ENCODE assay signal across 11 cellular contexts in the genomic region with DNA sequence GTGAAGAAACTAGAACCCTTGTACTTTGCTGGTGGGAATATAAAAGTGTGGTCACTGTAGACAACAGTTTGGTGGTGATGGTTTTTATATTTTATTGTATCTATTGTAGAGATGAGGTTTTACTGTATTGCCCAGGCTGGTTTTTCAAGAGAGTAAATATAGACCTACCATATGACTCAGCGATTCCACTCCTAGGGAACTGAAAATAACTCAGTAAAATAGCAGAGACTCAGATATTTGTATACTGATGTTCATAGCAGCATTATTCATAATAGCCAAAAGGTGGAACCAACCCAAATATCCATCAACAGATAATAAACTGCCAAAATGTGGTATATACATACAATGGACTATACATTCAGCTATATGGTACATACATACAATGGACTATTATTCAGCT.
DNase-seq lines count a peak whose midpoint lies in the region; ATAC-seq and TF ChIP-seq lines count a peak whose summit lies in the region.
"Had no signal": no experiment of that assay in that cellular context is flagged by ENCODE, and none has a peak within 500 bp of the region (broad histone marks: within the 10 kb centered on the region; RNA-seq: fewer than 3 reads in every experiment).

No MANE protein-coding gene starts in this region.

- in situ Hi-C loops in astrocyte of the spinal cord (cut with HindIII; ENCODE audit: low sequenced_read_pairs): no loop called here

- H3K4me3 ChIP-seq in GM06990 (replicated peaks; ENCODE audit: low read depth, low read length): no peak overlapping the region
- H3K4me3 ChIP-seq in astrocyte of the spinal cord (ENCODE audit: low read depth, low read length): no peak overlapping the region

- H3K27ac Mint-ChIP-seq in naive thymus-derived CD8-positive, alpha-beta T cell: no peak overlapping the region
- H3K27ac Mint-ChIP-seq: activated naive CD8-positive, alpha-beta T cell had no signal

- ATAC-seq in GM21447 (IDR thresholded peaks at IDR 0.05; ENCODE audit: unreplicated experiment) (peak; percentile 69), HG03196 (IDR thresholded peaks at IDR 0.05; ENCODE audit: unreplicated experiment) (peak; percentile 74)
- no peak for ATAC-seq in naive thymus-derived CD8-positive, alpha-beta T cell

- no peaks in the 10 kb centered on the region for H3K27me3 ChIP-seq in GM06990 (replicated peaks; ENCODE audit: control insufficient read depth, insufficient read depth, low read length)

- H3K27me3 Mint-ChIP-seq in naive thymus-derived CD8-positive, alpha-beta T cell: peaks cover 0 to 4% (median 0%) of the 10 kb centered on the region in 5 donors

- POLR2A ChIA-PET in naive thymus-derived CD8-positive, alpha-beta T cell (lab: Charles Lee): no interaction called here

- no peak for TF ChIP-seq CTCF in GM06990 (IDR thresholded peaks at IDR 0.05; ENCODE audit: insufficient read depth, low read length, poor library complexity, severe bottlenecking)
- TF ChIP-seq CTCF in astrocyte of the spinal cord (IDR thresholded peaks at IDR 0.05; ENCODE audit: low read depth, low read length): no peak

- no peaks in the 10 kb centered on the region for H3K36me3 Mint-ChIP-seq in naive thymus-derived CD8-positive, alpha-beta T cell
- H3K36me3 Mint-ChIP-seq: activated naive CD8-positive, alpha-beta T cell had no signal

- peaks cover 0 to 24% (median 0%) of the 10 kb centered on the region in 4 donors for H3K4me1 Mint-ChIP-seq in naive thymus-derived CD8-positive, alpha-beta T cell

- no peaks in the 10 kb centered on the region for H3K36me3 ChIP-seq in GM06990 (ENCODE audit: control insufficient read depth, insufficient read depth, low read length)

- DNase-seq in GM06990 (ENCODE audit: extremely low read depth, insufficient read length) (peak; percentile 69), astrocyte of the spinal cord (ENCODE audit: low read depth, low spot score) (peak; percentile 56), NCI-H774 (lab: John Stamatoyannopoulos, UW) (no peak), NCI-H2107 (lab: John Stamatoyannopoulos, UW) (no peak), cerebellum (ENCODE audit: low spot score) (no peak)
- DNase-seq in naive thymus-derived CD8-positive, alpha-beta T cell: no peak
- DNase-seq: stimulated activated CD4-positive, alpha-beta T cell treated with anti-CD3 and anti-CD28 coated beads, Interleukin-1b, Interleukin-23, amount 100 ng/mL, for 48 hours; T-helper 1 cell had no signal

- no peak overlapping the region for H3K4me3 Mint-ChIP-seq in naive thymus-derived CD8-positive, alpha-beta T cell
- H3K4me3 Mint-ChIP-seq: activated naive CD8-positive, alpha-beta T cell had no signal

- H3K9me3 Mint-ChIP-seq in naive thymus-derived CD8-positive, alpha-beta T cell: peaks cover 0 to 3% (median 0%) of the 10 kb centered on the region in 9 donors

Comparison
In these comparisons a context has a peak if more than half of its experiments do, and no peak if none do; other contexts are left out.
1. DNase-seq: peak in GM06990 (single experiment) and astrocyte of the spinal cord (single experiment); none in NCI-H774 (single experiment), NCI-H2107 (single experiment), cerebellum (single experiment) and naive thymus-derived CD8-positive, alpha-beta T cell (0 of 10).
2. ATAC-seq: peak in GM21447 (single experiment) and HG03196 (single experiment); none in naive thymus-derived CD8-positive, alpha-beta T cell (0 of 2).